8 cellular contexts compared by ENCODE assay signal in genomic region chr16:72848759-72849664, GRCh38.
A peak's percentile ranks its signal among the peaks of the same experiment; 100 is the strongest.
DNase-seq lines count a peak whose midpoint lies in the region; ATAC-seq and FAIRE-seq lines count a peak whose summit lies in the region.

No MANE protein-coding gene starts in this region.

- FAIRE-seq in A204.1 (lab: Jason Lieb, UNC), result peak; percentile 39
- FAIRE-seq in HTR-8/SVneo (lab: Jason Lieb, UNC), result peak; percentile 85

- intact Hi-C loops in Right ventricle myocardium superior (cut with DNase I), result no loop called here

- DNase-seq in HTR-8/SVneo (ENCODE audit: insufficient read length, low spot score) (peak; percentile 75), SW480 (ENCODE audit: low spot score) (peak; percentile 66), Right ventricle myocardium superior (peak; percentile 93), renal cortical epithelial cell (ENCODE audit: low read depth) (peak; percentile 87)

- ATAC-seq in Right ventricle myocardium superior (ENCODE audit: poor library complexity) (peak; percentile 85), GM19452 (IDR thresholded peaks at IDR 0.05; ENCODE audit: unreplicated experiment) (no peak), GM21723 (IDR thresholded peaks at IDR 0.05; ENCODE audit: unreplicated experiment) (no peak), HG02571 (IDR thresholded peaks at IDR 0.05; ENCODE audit: unreplicated experiment) (no peak)
